Comparison of ENCODE assay signal across 9 cellular contexts in the genomic region with DNA sequence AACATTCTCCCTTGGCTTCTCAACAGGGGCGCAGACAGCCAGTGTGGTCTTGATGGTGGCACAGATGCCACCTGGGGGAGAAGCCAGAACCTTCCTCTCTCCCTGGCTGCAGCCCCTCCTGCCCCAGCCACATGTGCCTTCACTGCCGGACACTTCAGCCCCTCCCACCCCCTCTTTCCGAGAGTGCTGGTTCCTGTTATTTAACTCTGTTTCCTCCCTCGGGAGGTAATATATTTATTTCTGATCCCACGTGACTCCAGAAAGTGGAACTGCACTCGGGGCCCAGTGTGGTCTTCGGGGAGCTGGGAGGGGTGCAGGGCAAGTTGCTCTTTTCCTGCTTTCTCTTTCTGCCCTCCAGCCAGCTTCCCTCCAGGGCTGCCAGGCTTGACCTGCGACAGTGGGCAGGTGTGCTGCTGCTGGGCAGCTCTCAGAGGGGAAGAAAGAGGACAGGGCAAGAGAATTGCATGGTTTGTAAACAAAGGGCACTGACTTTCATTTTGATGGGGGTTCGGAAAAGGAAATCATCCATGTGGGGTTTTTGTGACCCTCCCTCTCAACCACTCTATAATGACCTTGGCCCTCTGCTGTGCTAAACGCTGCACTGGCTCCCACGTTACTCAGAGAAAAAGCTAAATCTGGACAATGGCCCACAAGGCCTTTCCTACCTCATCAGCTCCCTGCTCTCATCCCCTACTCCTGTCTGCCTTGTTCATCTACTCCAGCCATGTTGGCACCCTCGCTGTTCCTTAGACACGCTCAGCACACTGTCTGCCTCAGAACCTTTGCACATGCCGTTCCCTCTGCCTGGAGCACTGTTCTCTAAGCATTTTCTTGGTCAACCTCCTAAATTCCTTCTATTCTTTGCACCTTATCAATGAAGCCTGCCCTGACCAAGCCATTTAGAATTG. TPM values are rescaled to one million over a fixed set of nuclear protein-coding genes. Genes with fewer than 3 reads are reported as not detected.
DNase-seq lines count a peak whose midpoint lies in the region; ATAC-seq, FAIRE-seq and TF ChIP-seq lines count a peak whose summit lies in the region.
"Had no signal": no experiment of that assay in that cellular context is flagged by ENCODE, and none has a peak within 500 bp of the region (broad histone marks: within the 10 kb centered on the region; RNA-seq: fewer than 3 reads in every experiment).

No MANE protein-coding gene starts in this region.

- in situ Hi-C loops in GM18951 (cut with MboI; ENCODE audit: low sequenced_read_pairs, unreplicated experiment), result no loop called here

- peak overlapping the region in 2 of 4 donors; percentile 56 to 57 for H3K27ac ChIP-seq in pancreas

- no peak for TF ChIP-seq CTCF in pancreas (IDR thresholded peaks at IDR 0.05)

- intact Hi-C loops in pancreas (cut with DNase I), result no loop called here

- H3K27me3 ChIP-seq in pancreas, result no peaks in the 10 kb centered on the region

- peaks cover 49% of the 10 kb centered on the region for H3K4me1 Mint-ChIP-seq in activated naive CD8-positive, alpha-beta T cell treated with anti-CD3 and anti-CD28 coated beads, Interleukin-2, amount 10 ng/mL, durations not matched to agents 7 days and 5 days

- no peak for FAIRE-seq in pancreas (lab: Jason Lieb, UNC)

- ATAC-seq in HG03066 (IDR thresholded peaks at IDR 0.05; ENCODE audit: low read depth, unreplicated experiment) (peak; percentile 51), pancreas (peak in 3 of 4 donors; percentile 14 to 36 (median 26)), HG02840 (IDR thresholded peaks at IDR 0.05; ENCODE audit: low FRiP score, unreplicated experiment) (no peak)
- no peak for ATAC-seq in activated naive CD8-positive, alpha-beta T cell treated with anti-CD3 and anti-CD28 coated beads, Interleukin-2, amount 10 ng/mL, durations not matched to agents 7 days and 5 days (ENCODE audit: low read depth)

- DNase-seq in activated naive CD8-positive, alpha-beta T cell treated with anti-CD3 and anti-CD28 coated beads, Interleukin-2, amount 10 ng/mL, durations not matched to agents 7 days and 5 days, result no peak
- peak in 3 of 6 donors; percentile 16 to 58 (median 58) for DNase-seq in pancreas
- no peak for DNase-seq in middle frontal gyrus (ENCODE audit: extremely low spot score, low spot score)
- no peak for DNase-seq in COLO668 (lab: John Stamatoyannopoulos, UW; ENCODE audit: unreplicated experiment)

- no peaks in the 10 kb centered on the region for H3K36me3 ChIP-seq in pancreas

- WGBS in pancreas, 2 donors, result 35 to 36% methylated on average over 14 of the region's 14 CpGs

- H3K27me3 Mint-ChIP-seq in activated naive CD8-positive, alpha-beta T cell treated with anti-CD3 and anti-CD28 coated beads, Interleukin-2, amount 10 ng/mL, durations not matched to agents 7 days and 5 days, result peaks cover 26% of the 10 kb centered on the region

- peak overlapping the region in 1 of 4 donors; percentile 26 for H3K4me3 ChIP-seq in pancreas

- no peaks in the 10 kb centered on the region for H3K9me3 Mint-ChIP-seq in activated naive CD8-positive, alpha-beta T cell treated with anti-CD3 and anti-CD28 coated beads, Interleukin-2, amount 10 ng/mL, durations not matched to agents 7 days and 5 days

- peak overlapping the region; percentile 68 for H3K27ac Mint-ChIP-seq in activated naive CD8-positive, alpha-beta T cell treated with anti-CD3 and anti-CD28 coated beads, Interleukin-2, amount 10 ng/mL, durations not matched to agents 7 days and 5 days

- no peaks in the 10 kb centered on the region for H3K9me3 ChIP-seq in pancreas

- TF ChIP-seq POLR2A in GM18951 (IDR thresholded peaks at IDR 0.05; ENCODE audit: extremely low read depth, insufficient read depth, insufficient read length), result peak; percentile 33

- H3K4me1 ChIP-seq in pancreas, result peaks cover 3 to 43% (median 19%) of the 10 kb centered on the region in 3 donors

- peaks cover 3% of the 10 kb centered on the region for H3K36me3 Mint-ChIP-seq in activated naive CD8-positive, alpha-beta T cell treated with anti-CD3 and anti-CD28 coated beads, Interleukin-2, amount 10 ng/mL, durations not matched to agents 7 days and 5 days

- peak overlapping the region; percentile 70 for H3K4me3 Mint-ChIP-seq in activated naive CD8-positive, alpha-beta T cell treated with anti-CD3 and anti-CD28 coated beads, Interleukin-2, amount 10 ng/mL, durations not matched to agents 7 days and 5 days

- POLR2A ChIA-PET in activated naive CD8-positive, alpha-beta T cell treated with anti-CD3 and anti-CD28 coated beads, Interleukin-2, amount 10 ng/mL, durations not matched to agents 7 days and 5 days (lab: Charles Lee), result interaction anchor here (0.5 to 1.0 kb wide), 3 partner anchors 12 to 125 kb away, joined by 3 read pairs; a partner anchor contains a TSS

RNA-seq across cellular contexts. Expression of a gene that starts 8.2 kb away (rescaled TPM):
- 10 to 100 TPM; 12.6 to 13.1 TPM for total RNA-seq in activated naive CD8-positive, alpha-beta T cell treated with anti-CD3 and anti-CD28 coated beads, Interleukin-2, amount 10 ng/mL, durations not matched to agents 7 days and 5 days
- 10 to 100 TPM in 2 of 6 donors, 1 to 10 TPM in 4; 1.8 to 39.7 (median 3.7) TPM for total RNA-seq in pancreas
- polyA plus RNA-seq in pancreas, result 1 to 10 TPM; 6.5 to 8.6 TPM

RNA-seq across cellular contexts. Expression of a gene that starts 50.2 kb away (rescaled TPM):
- total RNA-seq in activated naive CD8-positive, alpha-beta T cell treated with anti-CD3 and anti-CD28 coated beads, Interleukin-2, amount 10 ng/mL, durations not matched to agents 7 days and 5 days, result not detected
- under 1 TPM in 3 of 6 donors, not detected in 3; 0.08 to 0.18 (median 0.16) TPM for total RNA-seq in pancreas
- polyA plus RNA-seq in pancreas, result under 1 TPM; 0.05 to 0.34 TPM
- total RNA-seq: RPMI7951 had no signal
- polyA plus RNA-seq: fibroblast of lung had no signal

Comparison
In these comparisons a context has a peak if more than half of its experiments do, and no peak if none do; other contexts are left out.
1. ATAC-seq: peak in HG03066 (single experiment) and pancreas (3 of 4); none in activated naive CD8-positive, alpha-beta T cell treated with anti-CD3 and anti-CD28 coated beads, Interleukin-2, amount 10 ng/mL, durations not matched to agents 7 days and 5 days (single experiment) and HG02840 (single experiment).